ENCODE assay signal across 16 cellular contexts in genomic region chr9:121886759-121887485, GRCh38.
DNase-seq lines count a peak whose midpoint lies in the region; ATAC-seq and TF ChIP-seq lines count a peak whose summit lies in the region.
"Had no signal": no experiment of that assay in that cellular context is flagged by ENCODE, and none has a peak within 500 bp of the region (broad histone marks: within the 10 kb centered on the region; RNA-seq: fewer than 3 reads in every experiment).

No MANE protein-coding gene starts in this region.

- H3K36me3 Mint-ChIP-seq in activated CD4-positive, alpha-beta T cell treated with anti-CD3 and anti-CD28 coated beads for 36 hours (ENCODE audit: low read depth): no peaks in the 10 kb centered on the region
- no peaks in the 10 kb centered on the region for H3K36me3 Mint-ChIP-seq in activated CD4-positive, alpha-beta T cell treated with anti-CD3 and anti-CD28 coated beads, Interleukin-2, amount 10 ng/mL, durations not matched to agents 7 days and 5 days (ENCODE audit: low read depth)
- H3K36me3 Mint-ChIP-seq in chondrocyte (ENCODE audit: low read depth): peaks cover 3% of the 10 kb centered on the region

- H3K27me3 Mint-ChIP-seq in activated CD4-positive, alpha-beta T cell treated with anti-CD3 and anti-CD28 coated beads for 36 hours: no peaks in the 10 kb centered on the region
- no peaks in the 10 kb centered on the region for H3K27me3 Mint-ChIP-seq in activated CD4-positive, alpha-beta T cell treated with anti-CD3 and anti-CD28 coated beads, Interleukin-2, amount 10 ng/mL, durations not matched to agents 7 days and 5 days
- H3K27me3 Mint-ChIP-seq in chondrocyte (ENCODE audit: low read depth): no peaks in the 10 kb centered on the region

- CTCF ChIA-PET in activated CD4-positive, alpha-beta T cell treated with anti-CD3 and anti-CD28 coated beads for 36 hours (lab: Charles Lee): no interaction called here
- CTCF ChIA-PET in activated CD4-positive, alpha-beta T cell treated with anti-CD3 and anti-CD28 coated beads, Interleukin-2, amount 10 ng/mL, durations not matched to agents 7 days and 5 days (lab: Charles Lee): interaction anchor here (0.8 kb wide), 1 partner anchor 36 kb away, joined by 3 read pairs; no protein-coding TSS in a partner anchor

- TF ChIP-seq CTCF in LNCaP clone FGC (IDR thresholded peaks at IDR 0.05; ENCODE audit: control insufficient read depth, extremely low read depth, insufficient read depth) (no peak), chondrocyte (IDR thresholded peaks at IDR 0.05) (no peak)

- in situ Hi-C loops in ACHN (cut with HindIII; ENCODE audit: low pct_ligation_motif_present, low pct_unique_long_range_greater_than_20kb, low sequenced_read_pairs): no loop called here

- POLR2A ChIA-PET in activated CD4-positive, alpha-beta T cell treated with anti-CD3 and anti-CD28 coated beads for 36 hours (lab: Charles Lee): interaction anchor here (0.6 kb wide), 1 partner anchor 238 kb away, joined by 3 read pairs; no protein-coding TSS in a partner anchor
- POLR2A ChIA-PET in activated CD4-positive, alpha-beta T cell treated with anti-CD3 and anti-CD28 coated beads, Interleukin-2, amount 10 ng/mL, durations not matched to agents 7 days and 5 days (lab: Charles Lee): no interaction called here

- peak; percentile 63 for DNase-seq in activated CD4-positive, alpha-beta T cell treated with anti-CD3 and anti-CD28 coated beads for 36 hours
- no peak for DNase-seq in activated CD4-positive, alpha-beta T cell treated with anti-CD3 and anti-CD28 coated beads, Interleukin-2, amount 10 ng/mL, durations not matched to agents 7 days and 5 days
- peak; percentile 85 for DNase-seq in LNCaP clone FGC (ENCODE audit: low read depth)
- no peak for DNase-seq in chondrocyte (ENCODE audit: low spot score)
- DNase-seq in renal cortical epithelial cell (ENCODE audit: low read depth): peak; percentile 47
- no peak for DNase-seq in NCI-H446 treated with DMSO at 0.1 percent for 48 hours (lab: John Stamatoyannopoulos, UW)
- DNase-seq in ACHN: no peak
- DNase-seq: amniotic stem cell; GF-D8; NK-92 treated with Interleukin-12 subunit alpha and Interleukin-12 subunit beta, amount 100 ng/mL, for 24 hours; psoas muscle; Right ventricle myocardium superior; stimulated activated naive CD4-positive, alpha-beta T cell; T-helper 9 cell had no signal

- peaks cover 8% of the 10 kb centered on the region for H3K4me1 Mint-ChIP-seq in activated CD4-positive, alpha-beta T cell treated with anti-CD3 and anti-CD28 coated beads for 36 hours
- peaks cover 2% of the 10 kb centered on the region for H3K4me1 Mint-ChIP-seq in activated CD4-positive, alpha-beta T cell treated with anti-CD3 and anti-CD28 coated beads, Interleukin-2, amount 10 ng/mL, durations not matched to agents 7 days and 5 days
- H3K4me1 Mint-ChIP-seq in chondrocyte (ENCODE audit: low read depth): peaks cover 78% of the 10 kb centered on the region

- intact Hi-C loops in activated CD4-positive, alpha-beta T cell treated with anti-CD3 and anti-CD28 coated beads for 36 hours (cut with DNase I, micrococcal nuclease): no loop called here

- no peak overlapping the region for H3K27ac Mint-ChIP-seq in activated CD4-positive, alpha-beta T cell treated with anti-CD3 and anti-CD28 coated beads for 36 hours
- H3K27ac Mint-ChIP-seq in activated CD4-positive, alpha-beta T cell treated with anti-CD3 and anti-CD28 coated beads, Interleukin-2, amount 10 ng/mL, durations not matched to agents 7 days and 5 days: no peak overlapping the region
- peak overlapping the region; percentile 81 for H3K27ac Mint-ChIP-seq in chondrocyte (ENCODE audit: unreplicated experiment)

- no peaks in the 10 kb centered on the region for H3K9me3 Mint-ChIP-seq in activated CD4-positive, alpha-beta T cell treated with anti-CD3 and anti-CD28 coated beads for 36 hours (ENCODE audit: low read depth)
- H3K9me3 Mint-ChIP-seq in activated CD4-positive, alpha-beta T cell treated with anti-CD3 and anti-CD28 coated beads, Interleukin-2, amount 10 ng/mL, durations not matched to agents 7 days and 5 days: no peaks in the 10 kb centered on the region
- H3K9me3 Mint-ChIP-seq in chondrocyte (ENCODE audit: low read depth): no peaks in the 10 kb centered on the region

- ATAC-seq in activated CD4-positive, alpha-beta T cell treated with anti-CD3 and anti-CD28 coated beads for 36 hours: peak; percentile 67
- ATAC-seq in HG02642 (IDR thresholded peaks at IDR 0.05; ENCODE audit: poor library complexity, unreplicated experiment): no peak
- ATAC-seq: esophagus mucosa had no signal

- no peak overlapping the region for H3K4me3 Mint-ChIP-seq in activated CD4-positive, alpha-beta T cell treated with anti-CD3 and anti-CD28 coated beads for 36 hours
- H3K4me3 Mint-ChIP-seq in activated CD4-positive, alpha-beta T cell treated with anti-CD3 and anti-CD28 coated beads, Interleukin-2, amount 10 ng/mL, durations not matched to agents 7 days and 5 days: no peak overlapping the region
- no peak overlapping the region for H3K4me3 Mint-ChIP-seq in chondrocyte (ENCODE audit: unreplicated experiment)

- H3K4me3 ChIP-seq in LNCaP clone FGC (ENCODE audit: low read depth, low read length): no peak overlapping the region
- H3K4me3 ChIP-seq: psoas muscle had no signal

Comparison
In these comparisons a context has a peak if more than half of its experiments do, and no peak if none do; other contexts are left out.
1. DNase-seq: peak in activated CD4-positive, alpha-beta T cell treated with anti-CD3 and anti-CD28 coated beads for 36 hours (single experiment), LNCaP clone FGC (single experiment) and renal cortical epithelial cell (single experiment); none in activated CD4-positive, alpha-beta T cell treated with anti-CD3 and anti-CD28 coated beads, Interleukin-2, amount 10 ng/mL, durations not matched to agents 7 days and 5 days (single experiment), chondrocyte (single experiment), NCI-H446 treated with DMSO at 0.1 percent for 48 hours (single experiment) and ACHN (single experiment).